ENCODE assay signal across 9 cellular contexts in genomic region chr15:52710050-52710709, GRCh38.
DNase-seq lines count a peak whose midpoint lies in the region; ATAC-seq and TF ChIP-seq lines count a peak whose summit lies in the region.
"Had no signal": no experiment of that assay in that cellular context is flagged by ENCODE, and none has a peak within 500 bp of the region (broad histone marks: within the 10 kb centered on the region; RNA-seq: fewer than 3 reads in every experiment).

No MANE protein-coding gene starts in this region.

- no peak for TF ChIP-seq POLR2A in GM18505 (IDR thresholded peaks at IDR 0.05; ENCODE audit: borderline replicate concordance, extremely low read depth, insufficient read depth, insufficient read length)

- DNase-seq in fibroblast of mammary gland (ENCODE audit: low read depth) (peak; percentile 15), RWPE1 (ENCODE audit: low spot score) (no peak), SKM-1 treated with dmso at 0.1 percent for 144 hours (lab: John Stamatoyannopoulos, UW; ENCODE audit: unreplicated experiment) (no peak), NCI-H2227 (lab: John Stamatoyannopoulos, UW; ENCODE audit: unreplicated experiment) (no peak)
- no peak for DNase-seq in stimulated activated CD4-positive, alpha-beta T cell treated with anti-CD3 and anti-CD28 coated beads, Interleukin-1b, Interleukin-23, amount 100 ng/mL, for 48 hours
- DNase-seq: left ventricle myocardium superior had no signal

- H3K27ac ChIP-seq in RWPE1, result no peak overlapping the region

- no peak overlapping the region for H3K4me3 ChIP-seq in fibroblast of mammary gland (ENCODE audit: control insufficient read depth, low read depth, low read length)

- POLR2A ChIA-PET in RWPE1 (lab: Yijun Ruan, JAX; ENCODE audit: low non-redundant PET), result no interaction called here

- no peak for TF ChIP-seq CTCF in fibroblast of mammary gland (conservative IDR thresholded peaks at IDR 0.05; ENCODE audit: control insufficient read depth, insufficient read depth, low read depth, low read length)
- no peak for TF ChIP-seq CTCF in RWPE1 (conservative IDR thresholded peaks at IDR 0.05; ENCODE audit: low read depth)

- CTCF ChIA-PET in RWPE1 (lab: Yijun Ruan, JAX), result interaction anchor here (0.6 to 1.0 kb wide), 2 partner anchors 42 to 146 kb away, joined by 3 to 4 read pairs; no protein-coding TSS in a partner anchor

- peak; percentile 51 for ATAC-seq in GM18505 (IDR thresholded peaks at IDR 0.05; ENCODE audit: unreplicated experiment)
- ATAC-seq in GM21529 (IDR thresholded peaks at IDR 0.05; ENCODE audit: unreplicated experiment), result peak; percentile 43
- peak; percentile 44 for ATAC-seq in HG03432 (IDR thresholded peaks at IDR 0.05; ENCODE audit: unreplicated experiment)
